Comparison of ENCODE assay signal across 19 cellular contexts in the genomic region with DNA sequence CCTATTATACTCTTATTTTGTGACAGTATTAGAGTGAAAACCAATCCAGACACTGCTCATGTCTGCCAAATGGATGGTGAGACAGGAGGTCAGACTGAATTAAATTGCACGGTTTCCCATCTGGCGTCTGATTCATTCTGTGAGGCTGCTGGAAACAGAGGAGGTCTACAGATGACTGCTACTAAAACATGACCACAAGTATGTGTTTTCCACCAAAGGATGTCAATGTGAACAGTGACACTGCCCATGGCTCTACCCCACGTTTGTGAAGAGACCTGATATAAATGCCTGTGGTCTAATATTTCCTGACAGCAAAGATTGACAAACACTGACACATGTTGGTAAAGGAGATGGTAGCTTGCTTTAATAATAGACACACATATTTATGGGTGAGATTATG.
DNase-seq lines count a peak whose midpoint lies in the region; ATAC-seq and TF ChIP-seq lines count a peak whose summit lies in the region.
"Had no signal": no experiment of that assay in that cellular context is flagged by ENCODE, and none has a peak within 500 bp of the region (broad histone marks: within the 10 kb centered on the region; RNA-seq: fewer than 3 reads in every experiment).

No MANE protein-coding gene starts in this region.

- H3K27ac Mint-ChIP-seq in nephron progenitor cell: no peak overlapping the region
- H3K27ac Mint-ChIP-seq: memory B cell had no signal

- H3K4me3 ChIP-seq in kidney epithelial cell (ENCODE audit: low read depth, low read length): no peak overlapping the region
- H3K4me3 ChIP-seq: A549, K562, ovary, tibial nerve had no signal

- no peaks in the 10 kb centered on the region for H3K9me3 Mint-ChIP-seq in nephron progenitor cell
- H3K9me3 Mint-ChIP-seq: memory B cell had no signal

- DNase-seq in AG08396 (ENCODE audit: low spot score) (peak; percentile 8), LHCN-M2 (ENCODE audit: low read depth) (peak; percentile 10), astrocyte of the hippocampus (ENCODE audit: low read depth, low spot score) (peak; percentile 83), kidney epithelial cell (ENCODE audit: low read depth) (peak; percentile 63), medulla oblongata (ENCODE audit: extremely low spot score) (no peak), nephron progenitor cell (no peak)
- DNase-seq in stimulated activated CD4-positive, alpha-beta T cell treated with anti-CD3 and anti-CD28 coated beads, Interleukin-2, amount 100 ng/mL, for 48 hours: no peak
- DNase-seq: activated CD4-positive, alpha-beta T cell treated with anti-CD3 and anti-CD28 coated beads, Interleukin-2, amount 50 U/mL, for 48 hours; activated effector memory CD4-positive, alpha-beta T cell treated with anti-CD3 and anti-CD28 coated beads, Interleukin-2, amount 50 U/mL, for 16 hours; central memory CD4-positive, alpha-beta T cell; NCI-H1417; NCI-H510A treated with DMSO at 0.1 percent for 48 hours; ovary; SIG-M5 had no signal

- no peaks in the 10 kb centered on the region for H3K27me3 Mint-ChIP-seq in nephron progenitor cell (ENCODE audit: low read depth, poor library complexity)
- H3K27me3 Mint-ChIP-seq: memory B cell had no signal

- H3K36me3 ChIP-seq in kidney epithelial cell (ENCODE audit: control insufficient read depth, insufficient read depth, low read length): no peaks in the 10 kb centered on the region
- H3K36me3 ChIP-seq: ovary, tibial nerve had no signal

- no peak for ATAC-seq in GM19328 (IDR thresholded peaks at IDR 0.05; ENCODE audit: unreplicated experiment)
- ATAC-seq: A549, K562 had no signal

- H3K4me1 Mint-ChIP-seq in nephron progenitor cell: peaks cover 25% of the 10 kb centered on the region
- H3K4me1 Mint-ChIP-seq: memory B cell had no signal

- TF ChIP-seq CTCF in kidney epithelial cell (IDR thresholded peaks at IDR 0.05; ENCODE audit: insufficient read depth, low read length, poor library complexity, severe bottlenecking): no peak
- TF ChIP-seq CTCF in nephron progenitor cell (IDR thresholded peaks at IDR 0.05): no peak

- H3K27me3 ChIP-seq in kidney epithelial cell (ENCODE audit: control insufficient read depth, insufficient read depth, low read length): no peaks in the 10 kb centered on the region
- H3K27me3 ChIP-seq: ovary, tibial nerve had no signal

- H3K4me3 Mint-ChIP-seq in nephron progenitor cell: no peak overlapping the region
- H3K4me3 Mint-ChIP-seq: memory B cell had no signal

- no peaks in the 10 kb centered on the region for H3K36me3 Mint-ChIP-seq in nephron progenitor cell (ENCODE audit: low read depth)
- H3K36me3 Mint-ChIP-seq: memory B cell had no signal

Comparison
In these comparisons a context has a peak if more than half of its experiments do, and no peak if none do; other contexts are left out.
1. DNase-seq: peak in AG08396 (single experiment), LHCN-M2 (single experiment), astrocyte of the hippocampus (single experiment) and kidney epithelial cell (single experiment); none in stimulated activated CD4-positive, alpha-beta T cell treated with anti-CD3 and anti-CD28 coated beads, Interleukin-2, amount 100 ng/mL, for 48 hours (0 of 2), medulla oblongata (single experiment) and nephron progenitor cell (single experiment).